Comparison of ENCODE assay signal across 21 cellular contexts in the genomic region with DNA sequence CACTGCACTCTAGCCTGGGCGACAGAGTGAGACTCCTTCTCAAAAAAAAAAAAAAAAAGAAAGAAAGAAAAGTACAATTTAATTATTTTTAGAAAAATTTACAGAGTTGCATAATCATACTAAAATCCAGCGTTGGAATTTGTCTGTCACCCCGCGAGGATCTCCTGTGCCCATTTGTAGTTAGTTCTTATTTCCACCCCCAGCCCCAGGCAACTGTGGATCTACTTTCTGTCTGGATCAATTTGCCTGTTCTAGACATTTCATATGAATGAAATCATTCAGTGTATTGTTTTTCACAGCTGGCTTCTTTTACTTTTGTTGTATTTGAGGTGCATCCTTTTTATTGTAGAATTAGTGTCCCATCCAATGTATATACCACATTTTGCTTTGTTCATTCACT.
"Had no signal": no experiment of that assay in that cellular context is flagged by ENCODE, and none has a peak within 500 bp of the region (broad histone marks: within the 10 kb centered on the region; RNA-seq: fewer than 3 reads in every experiment).

No MANE protein-coding gene starts in this region.

- H3K9me3 Mint-ChIP-seq: memory B cell; nephron; stimulated activated naive B cell treated with anti-CD40 and anti-IgM and Interleukin-4, amounts not matched to agents 10 μg/mL and 1 μg/mL and 100 μg/mL, for 72 hours; stimulated activated naive CD8-positive, alpha-beta T cell treated with anti-CD3 and anti-CD28 coated beads, Interleukin-15, amount 100 ng/mL, for 72 hours had no signal

- H3K4me3 ChIP-seq: esophagus squamous epithelium, left ventricle myocardium inferior, lower lobe of right lung, skin epidermis, thoracic aorta, transverse colon had no signal

- DNase-seq: dermis blood vessel endothelial cell; esophagus squamous epithelium; foreskin keratinocyte; immature natural killer cell; kidney; left cardiac atrium; left ventricle myocardium inferior; lower lobe of right lung; naive B cell; posterior cingulate gyrus; stimulated activated CD4-positive, alpha-beta T cell treated with anti-CD3 and anti-CD28 coated beads, Interleukin-2, amount 100 ng/mL, for 24 hours; stimulated activated CD4-positive, alpha-beta T cell treated with anti-CD3 and anti-CD28 coated beads, Interleukin-4, amount 100 ng/mL, for 4 hours; stimulated activated naive B cell treated with anti-CD40 and anti-IgM and Interleukin-4, amounts not matched to agents 10 μg/mL and 1 μg/mL and 100 μg/mL, for 72 hours; stimulated activated naive CD8-positive, alpha-beta T cell treated with anti-CD3 and anti-CD28 coated beads, Interleukin-15, amount 100 ng/mL, for 72 hours; transverse colon had no signal

- ATAC-seq: foreskin keratinocyte; left cardiac atrium; lower lobe of right lung; sciatic nerve; stimulated activated naive B cell treated with anti-CD40 and anti-IgM and Interleukin-4, amounts not matched to agents 10 μg/mL and 1 μg/mL and 100 μg/mL, for 72 hours; stimulated activated naive CD8-positive, alpha-beta T cell treated with anti-CD3 and anti-CD28 coated beads, Interleukin-15, amount 100 ng/mL, for 72 hours had no signal

- H3K36me3 Mint-ChIP-seq: immature natural killer cell; memory B cell; naive B cell; stimulated activated naive B cell treated with anti-CD40 and anti-IgM and Interleukin-4, amounts not matched to agents 10 μg/mL and 1 μg/mL and 100 μg/mL, for 72 hours had no signal

- H3K27ac Mint-ChIP-seq: immature natural killer cell; memory B cell; mesothelial cell of epicardium; naive B cell; nephron; stimulated activated naive B cell treated with anti-CD40 and anti-IgM and Interleukin-4, amounts not matched to agents 10 μg/mL and 1 μg/mL and 100 μg/mL, for 72 hours; stimulated activated naive CD8-positive, alpha-beta T cell treated with anti-CD3 and anti-CD28 coated beads, Interleukin-15, amount 100 ng/mL, for 72 hours had no signal

- H3K4me3 Mint-ChIP-seq: immature natural killer cell; memory B cell; mesothelial cell of epicardium; naive B cell; nephron; stimulated activated naive B cell treated with anti-CD40 and anti-IgM and Interleukin-4, amounts not matched to agents 10 μg/mL and 1 μg/mL and 100 μg/mL, for 72 hours; stimulated activated naive CD8-positive, alpha-beta T cell treated with anti-CD3 and anti-CD28 coated beads, Interleukin-15, amount 100 ng/mL, for 72 hours had no signal

- H3K4me1 Mint-ChIP-seq: immature natural killer cell; memory B cell; mesothelial cell of epicardium; naive B cell; nephron; stimulated activated naive CD8-positive, alpha-beta T cell treated with anti-CD3 and anti-CD28 coated beads, Interleukin-15, amount 100 ng/mL, for 72 hours had no signal
